Comparison of ENCODE assay signal across 1 cellular context in genomic region chr17:78896091-78896833, GRCh38.
TF ChIP-seq lines count a peak whose summit lies in the region.

No MANE protein-coding gene starts in this region.

TF ChIP-seq in SK-N-SH, 30 proteins besides CTCF, POLR2A, EP300 and RAD21 (continued from another document):
- no peak for TF ChIP-seq ZBTB33 (IDR thresholded peaks at IDR 0.05; ENCODE audit: borderline replicate concordance, low read depth)
- TF ChIP-seq FOSL2 (IDR thresholded peaks at IDR 0.05; ENCODE audit: borderline replicate concordance, low read depth) = no peak
- no peak for TF ChIP-seq JUND (IDR thresholded peaks at IDR 0.05)
- no peak for TF ChIP-seq GABPA (IDR thresholded peaks at IDR 0.05; ENCODE audit: low read depth)
- no peak for TF ChIP-seq TEAD4 (IDR thresholded peaks at IDR 0.05; ENCODE audit: borderline replicate concordance, insufficient read depth)
- TF ChIP-seq PBX3 (IDR thresholded peaks at IDR 0.05) = no peak
